Comparison of ENCODE assay signal across 8 cellular contexts in the genomic region with DNA sequence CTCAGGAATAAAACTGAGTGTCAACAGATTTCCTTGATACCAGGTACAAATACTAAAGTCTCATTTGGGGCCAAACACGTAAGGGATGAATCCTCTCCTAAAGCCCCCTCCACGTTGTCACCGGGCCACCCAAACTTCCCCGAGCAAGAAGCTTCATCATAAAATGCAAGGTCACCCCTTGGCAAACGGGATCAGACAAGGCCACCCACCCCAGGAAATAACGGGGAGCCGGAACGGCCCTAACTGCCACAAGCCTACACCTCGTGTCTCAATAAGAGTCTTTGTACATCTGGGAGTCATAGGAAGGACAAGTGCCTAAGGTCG. TPM values are rescaled to one million over a fixed set of nuclear protein-coding genes. Genes with fewer than 3 reads are reported as not detected.
A peak's percentile ranks its signal among the peaks of the same experiment; 100 is the strongest.
DNase-seq lines count a peak whose midpoint lies in the region; ATAC-seq and TF ChIP-seq lines count a peak whose summit lies in the region.

No MANE protein-coding gene starts in this region.

- peaks cover 41% of the 10 kb centered on the region for H3K4me1 Mint-ChIP-seq in central memory CD8-positive, alpha-beta T cell
- peaks cover 39% of the 10 kb centered on the region for H3K4me1 Mint-ChIP-seq in mesothelial cell of epicardium

- no peak for DNase-seq in central memory CD8-positive, alpha-beta T cell (ENCODE audit: low spot score in 2 of 2)
- DNase-seq in mesothelial cell of epicardium (ENCODE audit: low spot score in 2 of 2, unreplicated experiment in 2 of 2) (no peak), epidermal melanocyte (ENCODE audit: insufficient read length, low spot score) (no peak), SK-N-DZ (ENCODE audit: low spot score) (no peak), NCI-H2107 treated with DMSO at 0.1 percent for 48 hours (lab: John Stamatoyannopoulos, UW; ENCODE audit: unreplicated experiment) (no peak)

- no peaks in the 10 kb centered on the region for H3K9me3 Mint-ChIP-seq in central memory CD8-positive, alpha-beta T cell
- H3K9me3 Mint-ChIP-seq in mesothelial cell of epicardium, result no peaks in the 10 kb centered on the region

- peak overlapping the region; percentile 95 for H3K27ac Mint-ChIP-seq in central memory CD8-positive, alpha-beta T cell (ENCODE audit: low read depth)
- H3K27ac Mint-ChIP-seq in mesothelial cell of epicardium, result peak overlapping the region; percentile 99

- peak overlapping the region; percentile 94 for H3K4me3 Mint-ChIP-seq in central memory CD8-positive, alpha-beta T cell
- peak overlapping the region; percentile 99 for H3K4me3 Mint-ChIP-seq in mesothelial cell of epicardium

- no peaks in the 10 kb centered on the region for H3K9me3 ChIP-seq in HUES6 (ENCODE audit: control insufficient read depth, insufficient read depth, low read depth, low read length)

- peak; percentile 6 for ATAC-seq in central memory CD8-positive, alpha-beta T cell (replicated peaks; ENCODE audit: extremely low read depth, poor library complexity, severe bottlenecking)
- ATAC-seq in HG02970 (IDR thresholded peaks at IDR 0.05; ENCODE audit: low FRiP score, unreplicated experiment), result no peak

- peaks cover 8% of the 10 kb centered on the region; the same call in 1 of the 2 replicates for H3K27me3 ChIP-seq in HUES6 (ENCODE audit: control insufficient read depth, insufficient read depth, low read length)

- peaks cover 26% of the 10 kb centered on the region for H3K4me1 ChIP-seq in HUES6 (ENCODE audit: control insufficient read depth, insufficient read depth, low read length)

- H3K36me3 ChIP-seq in HUES6 (ENCODE audit: control insufficient read depth, insufficient read depth, low read length), result peaks cover 53% of the 10 kb centered on the region

- peak overlapping the region; percentile 93 for H3K4me3 ChIP-seq in HUES6 (ENCODE audit: low read depth, low read length)

- peaks cover 63% of the 10 kb centered on the region for H3K36me3 Mint-ChIP-seq in central memory CD8-positive, alpha-beta T cell (ENCODE audit: insufficient read depth)
- peaks cover 25% of the 10 kb centered on the region for H3K36me3 Mint-ChIP-seq in mesothelial cell of epicardium

- no peaks in the 10 kb centered on the region for H3K27me3 Mint-ChIP-seq in central memory CD8-positive, alpha-beta T cell
- peaks cover 4% of the 10 kb centered on the region for H3K27me3 Mint-ChIP-seq in mesothelial cell of epicardium (ENCODE audit: low read depth)

- peak overlapping the region; percentile 95 for H3K9ac ChIP-seq in HUES6 (ENCODE audit: low read length)

- H3K27ac ChIP-seq in 22Rv1 (peak overlapping the region; percentile 94), HUES6 (ENCODE audit: low read depth, low read length) (peak overlapping the region; percentile 99)

- TF ChIP-seq CTCF in 22Rv1 (IDR thresholded peaks at IDR 0.05) (no peak), mesothelial cell of epicardium (IDR thresholded peaks at IDR 0.05; ENCODE audit: unreplicated experiment) (no peak)

RNA-seq across cellular contexts. Expression of a gene that starts 0.7 kb away (rescaled TPM):
- 2,808 to 2,923 TPM (median 2,892 TPM) in 3 replicates for total RNA-seq in mesothelial cell of epicardium
- 1,360 and 1,587 TPM in 2 replicates for polyA plus RNA-seq in SK-N-DZ (2014; cell fraction: cytosol; rRNA removed)
- polyA plus RNA-seq in SK-N-DZ (2014; cell fraction: nucleus; rRNA removed), result 489 and 627 TPM in 2 replicates

RNA-seq across cellular contexts. Expression of a gene that starts 13.6 kb away (rescaled TPM):
- total RNA-seq in mesothelial cell of epicardium, result 127 to 135 TPM (median 131 TPM) in 3 replicates
- 39.1 and 86.1 TPM in 2 replicates for polyA plus RNA-seq in SK-N-DZ (2014; cell fraction: cytosol; rRNA removed)
- 80.4 and 97.6 TPM in 2 replicates for polyA plus RNA-seq in SK-N-DZ (2014; cell fraction: nucleus; rRNA removed)

RNA-seq across cellular contexts. Expression of a gene that starts 23.0 kb away (rescaled TPM):
- total RNA-seq in mesothelial cell of epicardium, result 47.9 to 50.1 TPM (median 48.0 TPM) in 3 replicates
- 30.3 and 40.6 TPM in 2 replicates for polyA plus RNA-seq in SK-N-DZ (2014; cell fraction: cytosol; rRNA removed)
- 24.5 and 26.1 TPM in 2 replicates for polyA plus RNA-seq in SK-N-DZ (2014; cell fraction: nucleus; rRNA removed)

RNA-seq across cellular contexts. Expression of a gene that starts 51.7 kb away (rescaled TPM):
- total RNA-seq in mesothelial cell of epicardium, result not detected in 3 replicates
- polyA plus RNA-seq in SK-N-DZ (2014; cell fraction: cytosol; rRNA removed), result not detected in 2 replicates
- polyA plus RNA-seq in SK-N-DZ (2014; cell fraction: nucleus; rRNA removed), result not detected in 2 replicates
